In the genomic region with DNA sequence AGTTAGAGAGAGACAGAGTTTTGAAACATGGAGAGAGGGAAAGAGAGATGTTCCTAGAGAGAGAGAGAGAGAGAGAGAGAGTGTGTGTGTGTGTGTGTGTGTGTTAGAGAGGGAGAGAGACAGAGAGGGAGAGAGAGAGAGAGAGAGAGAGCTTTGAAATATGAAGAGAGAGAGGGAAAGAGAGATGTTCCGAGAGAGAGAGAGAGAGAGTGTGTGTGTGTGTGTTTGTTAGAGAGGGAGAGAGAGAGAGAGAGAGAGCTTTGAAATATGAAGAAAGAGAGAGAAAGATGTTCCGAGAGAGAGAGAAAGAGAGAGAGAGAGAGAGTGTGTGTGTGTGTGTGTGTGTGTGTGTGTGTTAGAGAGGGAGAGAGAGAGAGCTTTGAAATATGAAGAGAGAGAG, we compare ENCODE assay signal across 1 cellular context.
TF ChIP-seq lines count a peak whose summit lies in the region.

No MANE protein-coding gene starts in this region.

TF ChIP-seq in IMR-90, 13 proteins besides CTCF, POLR2A, EP300 and RAD21 (continued from another document):
- TF ChIP-seq FOS (IDR thresholded peaks at IDR 0.05; ENCODE audit: low read depth, low read length) (no peak), MAZ (IDR thresholded peaks at IDR 0.05; ENCODE audit: borderline replicate concordance, low read depth, low read length) (no peak), MXI1 (IDR thresholded peaks at IDR 0.05; ENCODE audit: borderline replicate concordance, low read depth, low read length) (no peak), NFE2L2 (IDR thresholded peaks at IDR 0.05; ENCODE audit: low read depth, low read length) (no peak), RFX5 (IDR thresholded peaks at IDR 0.05; ENCODE audit: low read depth, low read length) (no peak), RCOR1 (IDR thresholded peaks at IDR 0.05; ENCODE audit: insufficient replicate concordance, low read length) (no peak), MAFK (IDR thresholded peaks at IDR 0.05; ENCODE audit: low read depth, low read length) (no peak), CEBPB (IDR thresholded peaks at IDR 0.05; ENCODE audit: low read depth, low read length) (no peak)
- TF ChIP-seq, protein P1, sequence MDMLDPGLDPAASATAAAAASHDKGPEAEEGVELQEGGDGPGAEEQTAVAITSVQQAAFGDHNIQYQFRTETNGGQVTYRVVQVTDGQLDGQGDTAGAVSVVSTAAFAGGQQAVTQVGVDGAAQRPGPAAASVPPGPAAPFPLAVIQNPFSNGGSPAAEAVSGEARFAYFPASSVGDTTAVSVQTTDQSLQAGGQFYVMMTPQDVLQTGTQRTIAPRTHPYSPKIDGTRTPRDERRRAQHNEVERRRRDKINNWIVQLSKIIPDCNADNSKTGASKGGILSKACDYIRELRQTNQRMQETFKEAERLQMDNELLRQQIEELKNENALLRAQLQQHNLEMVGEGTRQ (IDR thresholded peaks at IDR 0.05; ENCODE audit: low read depth, low read length), result no peak
